Comparison of ENCODE assay signal across 8 cellular contexts in the genomic region with DNA sequence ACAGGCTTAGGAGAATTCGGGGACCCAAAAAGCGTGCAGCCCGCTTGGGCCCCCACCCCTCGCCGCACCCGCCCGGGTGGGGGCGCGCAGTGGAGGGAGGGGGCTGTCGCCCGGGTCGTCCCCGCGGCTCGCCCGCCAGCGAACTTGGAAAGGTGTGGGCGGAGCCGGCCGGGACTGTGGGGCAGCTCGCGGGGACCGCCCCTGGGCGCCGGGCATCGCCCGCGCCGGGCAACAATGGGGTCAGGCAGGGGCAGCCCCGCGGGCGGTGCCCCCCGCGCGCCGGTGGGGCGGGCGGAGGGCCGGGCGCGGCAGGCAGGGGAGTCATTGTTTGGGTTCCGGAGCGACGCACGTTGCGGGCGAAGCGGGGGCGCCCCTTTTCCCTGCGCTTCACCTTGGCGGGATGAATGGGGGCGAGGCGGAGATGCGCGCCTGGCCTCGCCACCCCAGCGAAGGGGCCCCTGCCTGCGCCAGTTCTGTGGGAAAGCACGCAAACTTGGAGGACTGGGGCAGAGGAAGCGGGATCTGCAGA. TPM values are rescaled to one million over a fixed set of nuclear protein-coding genes. Genes with fewer than 3 reads are reported as not detected.
DNase-seq lines count a peak whose midpoint lies in the region; ATAC-seq and TF ChIP-seq lines count a peak whose summit lies in the region.

No MANE protein-coding gene starts in this region.

- peak overlapping the region; percentile 52 to 83 for H3K27ac Mint-ChIP-seq in T-cell

- H3K9me3 Mint-ChIP-seq in T-cell = no peaks in the 10 kb centered on the region

- in situ Hi-C loops in Caki2 (cut with HindIII; ENCODE audit: low pct_unique_long_range_greater_than_20kb, low sequenced_read_pairs) = no loop called here
- in situ Hi-C loops in astrocyte of the cerebellum (cut with HindIII; ENCODE audit: low sequenced_read_pairs) = loop anchor here (25.0 kb wide), 1 partner anchor 1102 kb away; no protein-coding TSS in a partner anchor

- peak; percentile 22 for ATAC-seq in GM21367 (IDR thresholded peaks at IDR 0.05; ENCODE audit: unreplicated experiment)
- ATAC-seq in T-cell (replicated peaks in 1 of 4) = peak; percentile 10 to 18 (median 16)

- DNase-seq in Caki2 (ENCODE audit: low read depth) (peak; percentile 74), HT1080 (ENCODE audit: low read depth) (peak; percentile 56), T-cell (peak; percentile 25 to 74 (median 58)), astrocyte of the cerebellum (ENCODE audit: low read depth) (no peak), iPS-NIHi7 (ENCODE audit: extremely low spot score) (peak; percentile 22), GM19240 (ENCODE audit: insufficient read length, low spot score) (no peak)
- DNase-seq in stimulated activated CD4-positive, alpha-beta T cell treated with anti-CD3 and anti-CD28 coated beads, Interleukin-1b, Interleukin-23, amount 100 ng/mL, for 24 hours (ENCODE audit: low read depth in 4 of 4, low spot score in 1 of 4) = peak in 3 of 4 experiments; percentile 50 to 67 (median 58)

- CTCF ChIA-PET in T-cell (lab: Charles Lee) = interaction anchor here in 1 of 2 donors (0.6 to 3.7 kb wide), 2 partner anchors 150 to 153 kb away, joined by 3 to 44 read pairs; no protein-coding TSS in a partner anchor

- H3K4me3 Mint-ChIP-seq in T-cell = peak overlapping the region in 2 of 3 donors; percentile 70 to 83

- no peaks in the 10 kb centered on the region for H3K27me3 Mint-ChIP-seq in T-cell

- TF ChIP-seq CTCF in astrocyte of the cerebellum (IDR thresholded peaks at IDR 0.05; ENCODE audit: low read depth, low read length, missing control alignments) = no peak

- H3K36me3 Mint-ChIP-seq in T-cell = no peaks in the 10 kb centered on the region

- peak overlapping the region; percentile 70 for H3K4me3 ChIP-seq in astrocyte of the cerebellum (ENCODE audit: low read depth, low read length)

- POLR2A ChIA-PET in T-cell (lab: Charles Lee) = interaction anchor here (0.7 to 6.2 kb wide), 3 partner anchors 11 to 153 kb away, joined by 3 to 48 read pairs (median 11); no protein-coding TSS in a partner anchor

- H3K4me1 Mint-ChIP-seq in T-cell = peaks cover 25 to 32% (median 26%) of the 10 kb centered on the region in 3 donors

RNA-seq across cellular contexts. Expression of gene KLF12, which starts 0.6 kb away (rescaled TPM):
- total RNA-seq in Caki2 (2014; rRNA removed; shearing (Covaris generic); ENCODE audit: low replicate concordance) = 1.1 and 5.1 TPM in 2 replicates
- 3.9 and 7.7 TPM in 2 replicates for total RNA-seq in HT1080 (2014; rRNA removed; shearing (Covaris generic))
- 4.2 and 5.5 TPM in 2 replicates for polyA plus RNA-seq in HT1080 (2015; cell fraction: cytosol; rRNA removed)
- polyA plus RNA-seq in HT1080 (2015; cell fraction: nucleus; rRNA removed) = 10.2 and 10.8 TPM in 2 replicates
- total RNA-seq in T-cell = 100 to 1,000 TPM in 1 of 5 donors, 10 to 100 TPM in 4; 60.2 to 112 (median 64.7) TPM

Comparison
In these comparisons a context has a peak if more than half of its experiments do, and no peak if none do; other contexts are left out.
1. DNase-seq: peak in Caki2 (single experiment), HT1080 (single experiment), T-cell (34 of 34), iPS-NIHi7 (single experiment) and stimulated activated CD4-positive, alpha-beta T cell treated with anti-CD3 and anti-CD28 coated beads, Interleukin-1b, Interleukin-23, amount 100 ng/mL, for 24 hours (3 of 4); none in astrocyte of the cerebellum (single experiment) and GM19240 (single experiment).